In the genomic region with DNA sequence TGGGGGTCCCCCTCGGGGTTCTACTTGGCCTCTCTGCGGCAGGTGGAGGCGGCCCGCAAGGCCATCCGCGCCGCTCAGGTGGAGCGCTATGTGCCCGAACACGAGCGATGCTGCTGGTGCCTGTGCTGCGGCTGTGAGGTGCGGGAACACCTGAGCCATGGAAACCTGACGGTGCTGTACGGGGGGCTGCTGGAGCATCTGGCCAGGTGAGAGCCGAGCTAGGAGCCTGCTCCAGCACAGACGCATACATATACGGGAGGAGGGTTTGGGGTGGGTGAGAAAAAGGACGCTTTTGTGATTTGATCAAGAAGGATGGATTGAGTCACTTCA, we compare ENCODE assay signal across 7 cellular contexts. TPM values are rescaled to one million over a fixed set of nuclear protein-coding genes. Genes with fewer than 3 reads are reported as not detected.
DNase-seq lines count a peak whose midpoint lies in the region; ATAC-seq and TF ChIP-seq lines count a peak whose summit lies in the region.
"Had no signal": no experiment of that assay in that cellular context is flagged by ENCODE, and none has a peak within 500 bp of the region (broad histone marks: within the 10 kb centered on the region; RNA-seq: fewer than 3 reads in every experiment).

No MANE protein-coding gene starts in this region.

- TF ChIP-seq POLR2A in suprapubic skin (IDR thresholded peaks at IDR 0.05), result no peak

- peak; percentile 3 for ATAC-seq in GM18520 (IDR thresholded peaks at IDR 0.05; ENCODE audit: unreplicated experiment)
- ATAC-seq in GM21717 (IDR thresholded peaks at IDR 0.05; ENCODE audit: unreplicated experiment), result no peak

- DNase-seq in NCI-H1105 treated with DMSO at 0.1 percent for 48 hours (lab: John Stamatoyannopoulos, UW) (peak; percentile 35), fibroblast of villous mesenchyme (ENCODE audit: low read depth) (no peak), suprapubic skin (ENCODE audit: low spot score in 2 of 2) (no peak), posterior vena cava (ENCODE audit: low spot score) (no peak)

- no peak for TF ChIP-seq CTCF in fibroblast of villous mesenchyme (IDR thresholded peaks at IDR 0.05; ENCODE audit: insufficient read depth, low read depth, low read length)
- no peak for TF ChIP-seq CTCF in suprapubic skin (IDR thresholded peaks at IDR 0.05)

- H3K27me3 ChIP-seq in suprapubic skin, result no peaks in the 10 kb centered on the region

- no peaks in the 10 kb centered on the region for H3K9me3 ChIP-seq in suprapubic skin

- TF ChIP-seq EP300 in suprapubic skin (IDR thresholded peaks at IDR 0.05), result no peak

- H3K27ac ChIP-seq in suprapubic skin, result peak overlapping the region; percentile 81

- H3K36me3 ChIP-seq in suprapubic skin, result peaks cover 36% of the 10 kb centered on the region

- peaks cover 32% of the 10 kb centered on the region for H3K4me1 ChIP-seq in suprapubic skin

- H3K4me3 ChIP-seq in fibroblast of villous mesenchyme (ENCODE audit: low read depth, low read length) (peak overlapping the region; percentile 89), suprapubic skin (peak overlapping the region; percentile 83)

- intact Hi-C loops in posterior vena cava (cut with DNase I), result loop anchor here in 1 of 2 donors (1.0 kb wide), 1 partner anchor 20 kb away; the partner anchor contains the start of genes RPS25 and TRAPPC4

- 2% methylated on average over 17 of the region's 19 CpGs for WGBS in suprapubic skin

RNA-seq across cellular contexts. Expression of gene CENATAC, which starts 0.4 kb away (rescaled TPM):
- total RNA-seq in fibroblast of villous mesenchyme (34.5 and 42.8 TPM in 2 replicates), suprapubic skin (100 to 1,000 TPM in 1 of 4 donors, 10 to 100 TPM in 3; 26.0 to 136 (median 49.8) TPM), posterior vena cava (10 to 100 TPM; 27.8 TPM)

RNA-seq across cellular contexts. Expression of gene RPS25, which starts 19.8 kb away (rescaled TPM):
- total RNA-seq in fibroblast of villous mesenchyme, result 886 and 914 TPM in 2 replicates
- total RNA-seq in suprapubic skin, result 1,000 to 10,000 TPM; 1,926 to 3,368 (median 2,381) TPM
- 100 to 1,000 TPM; 741 to 816 TPM for total RNA-seq in posterior vena cava

RNA-seq across cellular contexts. Expression of gene TRAPPC4, which starts 20.2 kb away (rescaled TPM):
- 55.4 and 94.6 TPM in 2 replicates for total RNA-seq in fibroblast of villous mesenchyme
- 10 to 100 TPM; 56.9 to 75.0 (median 63.9) TPM for total RNA-seq in suprapubic skin
- 10 to 100 TPM; 45.4 to 49.9 TPM for total RNA-seq in posterior vena cava

RNA-seq across cellular contexts. Expression of gene FOXR1, which starts 26.8 kb away (rescaled TPM):
- total RNA-seq in fibroblast of villous mesenchyme, result not detected in 2 replicates
- not detected for total RNA-seq in suprapubic skin
- total RNA-seq in posterior vena cava, result not detected
- total RNA-seq: T-helper 2 cell treated with Interferon-gamma antibody and Interleukin-4, amounts not matched to agents 100 ng/mL and 5 ng/mL, for 36 hours had no signal

RNA-seq across cellular contexts. Expression of gene SLC37A4, which starts 32.3 kb away (rescaled TPM):
- 9.5 and 13.2 TPM in 2 replicates for total RNA-seq in fibroblast of villous mesenchyme
- total RNA-seq in suprapubic skin, result 10 to 100 TPM; 17.8 to 24.5 (median 20.5) TPM
- 1 to 10 TPM; 6.0 to 7.8 TPM for total RNA-seq in posterior vena cava
